9 cellular contexts compared by ENCODE assay signal in genomic region chr11:25891960-25892359, GRCh38.
"Had no signal": no experiment of that assay in that cellular context is flagged by ENCODE, and none has a peak within 500 bp of the region (broad histone marks: within the 10 kb centered on the region; RNA-seq: fewer than 3 reads in every experiment).

No MANE protein-coding gene starts in this region.

- H3K4me3 ChIP-seq: GM23338, K562 had no signal

- H3K4me2 ChIP-seq: GM23338 had no signal

- H3K27ac ChIP-seq: HL-60 had no signal

- FAIRE-seq: H1, H54, K562 had no signal

- DNase-seq: H9, HCEC 1CT, IMR-90, KG1 had no signal

- H2AFZ ChIP-seq: GM23338 had no signal

- ATAC-seq: GM23338, K562 had no signal
